ENCODE assay signal across 9 cellular contexts in genomic region chr3:172203522-172204258, GRCh38.
A peak's percentile ranks its signal among the peaks of the same experiment; 100 is the strongest.
DNase-seq lines count a peak whose midpoint lies in the region; TF ChIP-seq lines count a peak whose summit lies in the region.
"Had no signal": no experiment of that assay in that cellular context is flagged by ENCODE, and none has a peak within 500 bp of the region (broad histone marks: within the 10 kb centered on the region; RNA-seq: fewer than 3 reads in every experiment).

No MANE protein-coding gene starts in this region.

- peaks cover 51% of the 10 kb centered on the region for H3K79me2 ChIP-seq in fibroblast of lung (ENCODE audit: control insufficient read depth, insufficient read depth, low read length)

- WGBS in ovary, 3 donors: 60 to 68% (median 66%) methylated on average over 9 of the region's 9 CpGs

- no peak for TF ChIP-seq EP300 in ovary (IDR thresholded peaks at IDR 0.05)

- H3K9ac ChIP-seq in fibroblast of lung (ENCODE audit: insufficient read depth, low read length): no peak overlapping the region

- H3K27ac ChIP-seq in C4-2B: peak overlapping the region; percentile 62; the same call in 1 of the 2 replicates
- H3K27ac ChIP-seq in fibroblast of lung (ENCODE audit: insufficient read depth, low read length): peak overlapping the region; percentile 16
- peak overlapping the region in 1 of 2 donors; percentile 27 for H3K27ac ChIP-seq in ovary

- peaks cover 23% of the 10 kb centered on the region for H3K4me1 ChIP-seq in fibroblast of lung (ENCODE audit: control insufficient read depth, extremely low read depth, insufficient read depth, low read length)
- H3K4me1 ChIP-seq in ovary (ENCODE audit: insufficient read depth): peaks cover 11% of the 10 kb centered on the region

- in situ Hi-C loops in KBM-7 (cut with MboI; ENCODE audit: low pct_unique_long_range_greater_than_20kb, low sequenced_read_pairs): no loop called here

- peaks cover under 1% of the 10 kb centered on the region for H3K36me3 ChIP-seq in fibroblast of lung (ENCODE audit: control insufficient read depth, insufficient read depth, low read length)
- no peaks in the 10 kb centered on the region for H3K36me3 ChIP-seq in ovary

- no peak overlapping the region for H3K4me2 ChIP-seq in fibroblast of lung (ENCODE audit: extremely low read depth, insufficient read depth, low read length)

- H3K27me3 ChIP-seq in fibroblast of lung (ENCODE audit: control insufficient read depth, insufficient read depth, low read length): no peaks in the 10 kb centered on the region
- no peaks in the 10 kb centered on the region for H3K27me3 ChIP-seq in ovary

- peak; percentile 86 for DNase-seq in NCI-H748 (lab: John Stamatoyannopoulos, UW; ENCODE audit: unreplicated experiment)
- DNase-seq in fibroblast of lung (ENCODE audit: low read depth in 2 of 2): peak in 1 of 2 donors; percentile 67
- DNase-seq in neural crest cell (ENCODE audit: low read depth, low spot score): peak; percentile 17
- no peak for DNase-seq in KBM-7
- DNase-seq in ovary: no peak
- no peak for DNase-seq in GDM1 (lab: John Stamatoyannopoulos, UW)
- no peak for DNase-seq in cerebellar nuclear complex (lab: John Stamatoyannopoulos, UW)
- DNase-seq: CD4-positive, alpha-beta T cell had no signal

- H3K9me3 ChIP-seq in fibroblast of lung (ENCODE audit: control insufficient read depth, insufficient read depth, low read depth, low read length): no peaks in the 10 kb centered on the region
- no peaks in the 10 kb centered on the region for H3K9me3 ChIP-seq in ovary

- peaks cover 3% of the 10 kb centered on the region for H3K36me3 Mint-ChIP-seq in neural crest cell (ENCODE audit: low read depth)

- H3K4me3 ChIP-seq in fibroblast of lung (replicated peaks in 1 of 4; ENCODE audit: control extremely low read depth in 1 of 4, insufficient read depth in 1 of 4, low read depth in 3 of 4, low read length in 4 of 4) (no peak overlapping the region), ovary (no peak overlapping the region)

- no peaks in the 10 kb centered on the region for H3K27me3 Mint-ChIP-seq in neural crest cell (ENCODE audit: low read depth)
- H3K27me3 Mint-ChIP-seq: CD4-positive, alpha-beta T cell had no signal

- H3K4me1 Mint-ChIP-seq in neural crest cell: peaks cover 49% of the 10 kb centered on the region

- TF ChIP-seq CTCF in C4-2B (conservative IDR thresholded peaks at IDR 0.05): no peak
- TF ChIP-seq CTCF in fibroblast of lung (conservative IDR thresholded peaks at IDR 0.05 in 1 of 2, IDR thresholded peaks at IDR 0.05 in 1 of 2; ENCODE audit: low read depth in 1 of 2, low read length in 2 of 2): no peak
- no peak for TF ChIP-seq CTCF in neural crest cell (conservative IDR thresholded peaks at IDR 0.05)
- TF ChIP-seq CTCF in ovary (IDR thresholded peaks at IDR 0.05): no peak

- H3K4me3 Mint-ChIP-seq in neural crest cell: peak overlapping the region; percentile 48
- H3K4me3 Mint-ChIP-seq: CD4-positive, alpha-beta T cell had no signal

- no peak for TF ChIP-seq POLR2A in ovary (IDR thresholded peaks at IDR 0.05)

- intact Hi-C loops in ovary (cut with DNase I): loop anchor here in 1 of 4 donors (5.0 kb wide), 1 partner anchor 161 kb away; no protein-coding TSS in a partner anchor

- H3K9me3 Mint-ChIP-seq in neural crest cell: no peaks in the 10 kb centered on the region

- H3K27ac Mint-ChIP-seq in neural crest cell (ENCODE audit: unreplicated experiment): peak overlapping the region; percentile 93
- H3K27ac Mint-ChIP-seq: CD4-positive, alpha-beta T cell had no signal

- no peak overlapping the region for H2AFZ ChIP-seq in fibroblast of lung (ENCODE audit: low read length)

- H4K20me1 ChIP-seq in fibroblast of lung (ENCODE audit: control insufficient read depth, extremely low read depth, insufficient read depth, low read length): no peaks in the 10 kb centered on the region

Comparison
In these comparisons a context has a peak if more than half of its experiments do, and no peak if none do; other contexts are left out.
1. DNase-seq: peak in NCI-H748 (single experiment) and neural crest cell (single experiment); none in KBM-7 (single experiment), ovary (0 of 5), GDM1 (single experiment) and cerebellar nuclear complex (0 of 2).